ENCODE assay signal across 1 cellular context in genomic region chr3:188881954-188882641, GRCh38.
TF ChIP-seq lines count a peak whose summit lies in the region.

No MANE protein-coding gene starts in this region.

TF ChIP-seq in WTC11, 78 proteins besides CTCF, POLR2A, EP300 and RAD21 (continued from another document):
- TF ChIP-seq AR (CRISPR knock-in tag; IDR thresholded peaks at IDR 0.05), result no peak
